Comparison of ENCODE assay signal across 27 cellular contexts in the genomic region with DNA sequence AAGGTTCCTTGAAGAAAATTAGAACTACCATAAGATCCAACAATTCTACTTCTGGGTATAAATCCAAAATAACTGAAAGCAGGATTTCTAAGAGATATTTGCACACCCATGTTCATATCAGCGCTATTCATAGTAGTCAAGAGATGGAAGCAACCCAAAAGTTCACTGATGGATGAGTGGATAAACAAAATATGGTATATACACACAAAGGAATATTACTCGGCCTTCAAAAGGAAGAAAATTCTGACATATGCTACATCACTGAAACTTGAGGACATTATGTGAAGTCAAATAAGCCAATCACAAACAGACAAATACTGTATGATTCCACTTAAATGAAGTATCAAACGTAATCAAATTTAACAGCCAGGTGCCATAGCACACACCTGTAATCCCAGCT.
"Had no signal": no experiment of that assay in that cellular context is flagged by ENCODE, and none has a peak within 500 bp of the region (broad histone marks: within the 10 kb centered on the region; RNA-seq: fewer than 3 reads in every experiment).

No MANE protein-coding gene starts in this region.

- H3K36me3 ChIP-seq: colonic mucosa had no signal

- H3K27me3 ChIP-seq: colonic mucosa, dorsolateral prefrontal cortex, esophagus muscularis mucosa, esophagus squamous epithelium, foreskin keratinocyte, gastrocnemius medialis, gastroesophageal sphincter, heart left ventricle, heart right ventricle had no signal

- DNase-seq: colonic mucosa; cortex of kidney; dermis blood vessel endothelial cell; dorsolateral prefrontal cortex; effector CD4-positive, alpha-beta T cell; effector CD8-positive, alpha-beta T cell; effector memory CD4-positive, alpha-beta T cell; effector memory CD8-positive, alpha-beta T cell; endodermal cell; erythroblast; esophagus squamous epithelium; foreskin fibroblast; foreskin keratinocyte; foreskin melanocyte; gastrocnemius medialis; glutamatergic neuron; head of caudate nucleus; heart left ventricle; heart right ventricle had no signal

- H3K27ac ChIP-seq: colonic mucosa, coronary artery, dorsolateral prefrontal cortex, epithelial cell of prostate, esophagus muscularis mucosa, esophagus squamous epithelium, foreskin keratinocyte, gastrocnemius medialis, gastroesophageal sphincter had no signal

- H3K9me3 ChIP-seq: colonic mucosa, esophagus muscularis mucosa, esophagus squamous epithelium, gastrocnemius medialis had no signal

- H3K4me1 ChIP-seq: colonic mucosa, esophagus muscularis mucosa, esophagus squamous epithelium, foreskin keratinocyte, gastroesophageal sphincter had no signal

- FAIRE-seq: colon, endometrium, frontal cortex had no signal

- H3K4me3 ChIP-seq: colonic mucosa, coronary artery, dorsolateral prefrontal cortex, esophagus muscularis mucosa, esophagus squamous epithelium, gastrocnemius medialis, gastroesophageal sphincter, heart left ventricle, heart right ventricle had no signal

- ATAC-seq: effector memory CD8-positive, alpha-beta T cell; esophagus mucosa; foreskin keratinocyte; gastrocnemius medialis; gastroesophageal sphincter; heart left ventricle; heart right ventricle had no signal
